Comparison of ENCODE assay signal across 17 cellular contexts in the genomic region with DNA sequence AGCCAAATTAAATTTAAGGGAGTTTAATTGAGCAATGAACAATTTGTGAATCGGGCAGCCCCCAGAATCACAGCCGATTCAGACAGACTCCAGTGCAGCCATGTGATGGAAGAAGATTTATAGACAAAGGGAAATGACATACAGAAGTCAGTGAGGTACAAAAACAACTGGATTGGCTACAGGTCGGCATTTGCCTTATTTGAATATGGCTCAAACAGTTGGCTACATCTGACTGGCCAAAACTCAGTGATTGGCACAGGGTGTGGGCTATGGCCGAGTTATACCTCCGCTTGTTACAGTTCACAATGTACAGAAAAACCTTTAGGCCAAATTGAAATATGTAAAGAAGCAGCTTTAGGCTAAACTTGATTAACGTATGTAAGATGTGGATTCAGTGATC. TPM values are rescaled to one million over a fixed set of nuclear protein-coding genes. Genes with fewer than 3 reads are reported as not detected.
DNase-seq lines count a peak whose midpoint lies in the region; ATAC-seq, FAIRE-seq and TF ChIP-seq lines count a peak whose summit lies in the region.
"Had no signal": no experiment of that assay in that cellular context is flagged by ENCODE, and none has a peak within 500 bp of the region (broad histone marks: within the 10 kb centered on the region; RNA-seq: fewer than 3 reads in every experiment).

No MANE protein-coding gene starts in this region.

- POLR2A ChIA-PET in HepG2 (lab: Yijun Ruan, JAX) = no interaction called here
- POLR2A ChIA-PET in endothelial cell of umbilical vein (lab: Charles Lee) = no interaction called here

- in situ Hi-C loops in HepG2 (cut with HindIII; ENCODE audit: extremely low pct_ligation_motif_present, low pct_unique_long_range_greater_than_20kb) (no loop called here), brain microvascular endothelial cell (cut with HindIII; ENCODE audit: low pct_ligation_motif_present, low sequenced_read_pairs) (no loop called here)

- H3K4me2 ChIP-seq in HepG2 (ENCODE audit: low read depth, low read length) (peak overlapping the region; percentile 33; the same call in 1 of the 2 replicates), endothelial cell of umbilical vein (ENCODE audit: insufficient read depth, low read length) (no peak overlapping the region)
- H3K4me2 ChIP-seq: BLaER1, GM23338 had no signal

- no peak for ATAC-seq in HepG2
- no peak for ATAC-seq in right lobe of liver
- no peak for ATAC-seq in RWPE2 (ENCODE audit: low read depth)
- ATAC-seq: GM23338 had no signal

- H3K36me3 ChIP-seq in HepG2 (replicated peaks in 1 of 2; ENCODE audit: control insufficient read depth in 1 of 2, insufficient read depth in 2 of 2, low read length in 2 of 2) = no peaks in the 10 kb centered on the region
- H3K36me3 ChIP-seq in right lobe of liver = no peaks in the 10 kb centered on the region
- no peaks in the 10 kb centered on the region for H3K36me3 ChIP-seq in RWPE2 (ENCODE audit: low read depth)
- no peaks in the 10 kb centered on the region for H3K36me3 ChIP-seq in endothelial cell of umbilical vein (ENCODE audit: control insufficient read depth in 2 of 2, extremely low read depth in 1 of 2, insufficient read depth in 2 of 2, low read length in 2 of 2)
- no peaks in the 10 kb centered on the region for H3K36me3 ChIP-seq in brain microvascular endothelial cell (replicated peaks)
- H3K36me3 ChIP-seq: BLaER1 had no signal

- FAIRE-seq in HepG2 (lab: Jason Lieb, UNC) (no peak), endothelial cell of umbilical vein (lab: Jason Lieb, UNC) (peak; percentile 35)
- FAIRE-seq: GM18507 had no signal

- no peak for TF ChIP-seq CTCF in HepG2 (CRISPR knock-in tag; IDR thresholded peaks at IDR 0.05)
- TF ChIP-seq CTCF in right lobe of liver (IDR thresholded peaks at IDR 0.05) = no peak
- no peak for TF ChIP-seq CTCF in RWPE2 (IDR thresholded peaks at IDR 0.05; ENCODE audit: poor library complexity, severe bottlenecking)
- no peak for TF ChIP-seq CTCF in endothelial cell of umbilical vein (IDR thresholded peaks at IDR 0.05; ENCODE audit: extremely low read depth in 1 of 2, insufficient read depth in 1 of 2, low read depth in 1 of 2, low read length in 2 of 2)
- no peak for TF ChIP-seq CTCF in brain microvascular endothelial cell (IDR thresholded peaks at IDR 0.05; ENCODE audit: low read depth, low read length, missing control alignments)
- no peak for TF ChIP-seq CTCF in GM10266 (IDR thresholded peaks at IDR 0.05; ENCODE audit: control insufficient read depth, insufficient read depth, low read depth, missing control alignments)

- intact Hi-C loops in HepG2 (cut with micrococcal nuclease; ENCODE audit: unreplicated experiment) = no loop called here
- intact Hi-C loops in right lobe of liver (cut with DNase I) = no loop called here
- intact Hi-C loops in endothelial cell of umbilical vein (cut with micrococcal nuclease) = no loop called here

- H3K9ac ChIP-seq in HepG2 (ENCODE audit: insufficient read depth, low read depth, low read length) = no peak overlapping the region
- no peak overlapping the region for H3K9ac ChIP-seq in endothelial cell of umbilical vein (replicated peaks; ENCODE audit: extremely low read depth, insufficient read depth, low read length)
- H3K9ac ChIP-seq: BLaER1 had no signal

- H2AFZ ChIP-seq in HepG2 (ENCODE audit: low read length) (no peak overlapping the region), endothelial cell of umbilical vein (ENCODE audit: low read depth, low read length) (no peak overlapping the region)
- H2AFZ ChIP-seq: GM23338 had no signal

- H3K4me3 ChIP-seq in HepG2 (replicated peaks in 1 of 3; ENCODE audit: insufficient read depth in 1 of 3, low read depth in 2 of 3, low read length in 3 of 3) (no peak overlapping the region; a peak in 1 of 6 replicates), right lobe of liver (no peak overlapping the region), RWPE2 (ENCODE audit: severe bottlenecking) (no peak overlapping the region), endothelial cell of umbilical vein (replicated peaks in 1 of 3; ENCODE audit: insufficient read depth in 1 of 3, low read depth in 1 of 3, low read length in 3 of 3) (no peak overlapping the region), brain microvascular endothelial cell (ENCODE audit: low read depth, low read length) (no peak overlapping the region)
- H3K4me3 ChIP-seq: BLaER1, GM23338 had no signal

- H3K27ac ChIP-seq in HepG2 (ENCODE audit: extremely low read length, insufficient read depth, low read length) = no peak overlapping the region
- no peak overlapping the region for H3K27ac ChIP-seq in right lobe of liver
- H3K27ac ChIP-seq in RWPE2 (ENCODE audit: poor library complexity, severe bottlenecking) = peak overlapping the region; percentile 72
- no peak overlapping the region for H3K27ac ChIP-seq in endothelial cell of umbilical vein (ENCODE audit: insufficient read depth, low read depth, low read length)
- H3K27ac ChIP-seq in brain microvascular endothelial cell = no peak overlapping the region
- H3K27ac ChIP-seq: BLaER1 had no signal

- H3K4me1 ChIP-seq in HepG2 (ENCODE audit: insufficient read depth, low read length) (peaks cover 34% of the 10 kb centered on the region), right lobe of liver (no peaks in the 10 kb centered on the region), RWPE2 (ENCODE audit: insufficient read depth, poor library complexity, severe bottlenecking) (peaks cover 13% of the 10 kb centered on the region), endothelial cell of umbilical vein (ENCODE audit: control insufficient read depth, extremely low read depth, insufficient read depth, low read length) (peaks cover 5% of the 10 kb centered on the region)
- H3K4me1 ChIP-seq: Caco-2 had no signal

- H3K9me1 ChIP-seq in endothelial cell of umbilical vein (replicated peaks; ENCODE audit: control insufficient read depth, extremely low read depth, insufficient read depth, low read length) = no peaks in the 10 kb centered on the region

- DNase-seq in HepG2 (ENCODE audit: low spot score) = no peak
- DNase-seq in right lobe of liver = no peak
- no peak for DNase-seq in RWPE2 (ENCODE audit: low spot score)
- DNase-seq in endothelial cell of umbilical vein (ENCODE audit: low read depth, low spot score) = peak; percentile 17
- DNase-seq in brain microvascular endothelial cell = no peak
- DNase-seq in GM19240 (ENCODE audit: insufficient read length, low spot score) = no peak
- no peak for DNase-seq in GM10266 (ENCODE audit: extremely low spot score)
- DNase-seq: 8988T; AML-193; Caco-2; CD8-positive, alpha-beta memory T cell; DND-41; GF-D8; H7 had no signal

- TF ChIP-seq RAD21 in HepG2 (CRISPR knock-in tag; IDR thresholded peaks at IDR 0.05) = no peak

- dilution Hi-C loops in endothelial cell of umbilical vein (cut with MboI; ENCODE audit: extremely low pct_ligation_motif_present, low sequenced_read_pairs) = no loop called here

- H3K27me3 ChIP-seq in HepG2 (ENCODE audit: control insufficient read depth in 1 of 2, insufficient read depth in 2 of 2, low read length in 2 of 2) (no peaks in the 10 kb centered on the region), right lobe of liver (no peaks in the 10 kb centered on the region), RWPE2 (ENCODE audit: insufficient read depth, poor library complexity, severe bottlenecking) (no peaks in the 10 kb centered on the region), endothelial cell of umbilical vein (ENCODE audit: control insufficient read depth in 2 of 2, insufficient read depth in 2 of 2, low read length in 2 of 2) (no peaks in the 10 kb centered on the region), brain microvascular endothelial cell (replicated peaks) (no peaks in the 10 kb centered on the region)
- H3K27me3 ChIP-seq: BLaER1 had no signal

- no peak for TF ChIP-seq EP300 in HepG2 (IDR thresholded peaks at IDR 0.05; ENCODE audit: low read depth in 2 of 2, low read length in 2 of 2)
- TF ChIP-seq EP300 in HepG2 (CRISPR knock-in tag; IDR thresholded peaks at IDR 0.05; ENCODE audit: borderline replicate concordance) = no peak

- CTCF ChIA-PET in HepG2 (lab: Yijun Ruan, JAX; ENCODE audit: low intra/inter-chr PET ratio, low total read pairs) = no interaction called here
- CTCF ChIA-PET in endothelial cell of umbilical vein (lab: Charles Lee) = no interaction called here

- no peak for TF ChIP-seq POLR2A in HepG2 (IDR thresholded peaks at IDR 0.05; ENCODE audit: insufficient read depth in 1 of 2, low read depth in 2 of 2, low read length in 2 of 2)
- no peak for TF ChIP-seq POLR2A in right lobe of liver (IDR thresholded peaks at IDR 0.05)
- TF ChIP-seq POLR2A in endothelial cell of umbilical vein (IDR thresholded peaks at IDR 0.05; ENCODE audit: low read depth, low read length) = no peak

- H4K20me1 ChIP-seq in HepG2 (ENCODE audit: insufficient read depth, low read length) (no peaks in the 10 kb centered on the region), endothelial cell of umbilical vein (replicated peaks; ENCODE audit: control insufficient read depth, extremely low read depth, insufficient read depth, low read length) (no peaks in the 10 kb centered on the region)
- H4K20me1 ChIP-seq: BLaER1 had no signal

- H3K9me3 ChIP-seq in HepG2 (ENCODE audit: low read length) (no peaks in the 10 kb centered on the region), right lobe of liver (no peaks in the 10 kb centered on the region), RWPE2 (ENCODE audit: severe bottlenecking) (no peaks in the 10 kb centered on the region), endothelial cell of umbilical vein (replicated peaks; ENCODE audit: control insufficient read depth, insufficient read depth, low read length) (no peaks in the 10 kb centered on the region)
- H3K9me3 ChIP-seq: Caco-2 had no signal

- BruUV-seq in HepG2 (replicated peaks; lab: Mats Ljungman, UMichigan) = no TSS peak
- no TSS peak for BruUV-seq in endothelial cell of umbilical vein (replicated peaks; lab: Mats Ljungman, UMichigan)

- H3K79me2 ChIP-seq in HepG2 (ENCODE audit: insufficient read depth, low read length) (no peaks in the 10 kb centered on the region), endothelial cell of umbilical vein (ENCODE audit: control insufficient read depth, insufficient read depth, low read length) (no peaks in the 10 kb centered on the region)

- WGBS in HepG2 (ENCODE audit: low lambda C conversion rate) = 25% methylated on average over 6 of the region's 6 CpGs
- 72% methylated on average over 6 of the region's 6 CpGs for WGBS in right lobe of liver (ENCODE audit: insufficient coverage, low coverage, low lambda C conversion rate, missing lambda C conversion rate)

RNA-seq across cellular contexts. Expression of a gene that starts 30.8 kb away (rescaled TPM):
- total RNA-seq in HepG2 (2016; rRNA removed; fragmentation: Illumina TruSeq; extraction: Trizol) (321 and 356 TPM in 2 replicates), right lobe of liver (100 to 1,000 TPM; 117 to 128 (median 118) TPM), endothelial cell of umbilical vein (415 and 434 TPM in 2 replicates)
- 23.2 and 29.3 TPM in 2 replicates for total RNA-seq in HepG2 (2016; cell fraction: cytosol; rRNA removed; fragmentation: Illumina TruSeq; extraction: Trizol; ENCODE audit: low read depth)
- total RNA-seq in HepG2 (2016; cell fraction: insoluble cytoplasmic fraction; rRNA removed; fragmentation: Illumina TruSeq; extraction: Trizol) = 329 and 330 TPM in 2 replicates
- total RNA-seq in HepG2 (2016; cell fraction: membrane; rRNA removed; fragmentation: Illumina TruSeq; extraction: Trizol) = 89.4 and 96.4 TPM in 2 replicates
- 126 and 145 TPM in 2 replicates for total RNA-seq in HepG2 (2016; cell fraction: nucleus; rRNA removed; fragmentation: Illumina TruSeq; extraction: Trizol)
- polyA plus RNA-seq in HepG2 (2011; rRNA removed) (200 and 232 TPM in 2 replicates), endothelial cell of umbilical vein (334 and 406 TPM in 2 replicates)
- polyA plus RNA-seq in HepG2 (2011; cell fraction: cytosol; rRNA removed) = 246 and 252 TPM in 2 replicates
- 96.2 and 102 TPM in 2 replicates for polyA plus RNA-seq in HepG2 (2011; cell fraction: nucleus; rRNA removed)
- 170 and 183 TPM in 2 replicates for polyA plus RNA-seq in HepG2 (2012)
- 19.6 and 20.9 TPM in 2 replicates for polyA plus RNA-seq in HepG2 (2016; cell fraction: cytosol; fragmentation: Illumina TruSeq; extraction: Trizol; ENCODE audit: low read depth)
- polyA plus RNA-seq in HepG2 (2016; cell fraction: insoluble cytoplasmic fraction; fragmentation: Illumina TruSeq; extraction: Trizol; ENCODE audit: low read depth) = 319 and 333 TPM in 2 replicates
- polyA plus RNA-seq in HepG2 (2016; cell fraction: membrane; fragmentation: Illumina TruSeq; extraction: Trizol; ENCODE audit: low read depth) = 53.6 and 62.6 TPM in 2 replicates
- 181 and 191 TPM in 2 replicates for polyA plus RNA-seq in HepG2 (2016; cell fraction: nucleus; fragmentation: Illumina TruSeq; extraction: Trizol; ENCODE audit: insufficient read depth, low read depth)
- polyA minus RNA-seq in HepG2 (2011; rRNA and poly(A)+ RNA removed; ENCODE audit: low replicate concordance) = 265 and 269 TPM in 2 replicates
- polyA minus RNA-seq in HepG2 (2011; cell fraction: cytosol; rRNA and poly(A)+ RNA removed) = 130 and 142 TPM in 2 replicates
- 82.8 and 86.5 TPM in 2 replicates for polyA minus RNA-seq in HepG2 (2011; cell fraction: nucleus; rRNA and poly(A)+ RNA removed)
- polyA plus RNA-seq in endothelial cell of umbilical vein (2011; cell fraction: cytosol; rRNA removed) = 342 and 346 TPM in 2 replicates
- 236 and 266 TPM in 2 replicates for polyA plus RNA-seq in endothelial cell of umbilical vein (2011; cell fraction: nucleus; rRNA removed)
- 288 and 322 TPM in 2 replicates for polyA plus RNA-seq in endothelial cell of umbilical vein (2012)
- 356 and 377 TPM in 2 replicates for polyA minus RNA-seq in endothelial cell of umbilical vein
- 143 TPM for polyA minus RNA-seq in endothelial cell of umbilical vein (2011; cell fraction: cytosol; rRNA and poly(A)+ RNA removed)
- polyA minus RNA-seq in endothelial cell of umbilical vein (2011; cell fraction: nucleus; rRNA and poly(A)+ RNA removed) = 129 and 131 TPM in 2 replicates

RNA-seq across cellular contexts. Expression of a gene that starts 59.8 kb away (rescaled TPM):
- total RNA-seq in HepG2 (2016; rRNA removed; fragmentation: Illumina TruSeq; extraction: Trizol) (8.2 and 8.9 TPM in 2 replicates), right lobe of liver (1 to 10 TPM; 3.1 to 9.9 (median 5.8) TPM), endothelial cell of umbilical vein (54.4 and 54.5 TPM in 2 replicates)
- 4.6 and 5.6 TPM in 2 replicates for total RNA-seq in HepG2 (2016; cell fraction: cytosol; rRNA removed; fragmentation: Illumina TruSeq; extraction: Trizol; ENCODE audit: low read depth)
- total RNA-seq in HepG2 (2016; cell fraction: insoluble cytoplasmic fraction; rRNA removed; fragmentation: Illumina TruSeq; extraction: Trizol) = 6.7 and 8.6 TPM in 2 replicates
- total RNA-seq in HepG2 (2016; cell fraction: membrane; rRNA removed; fragmentation: Illumina TruSeq; extraction: Trizol) = 16.3 and 16.4 TPM in 2 replicates
- total RNA-seq in HepG2 (2016; cell fraction: nucleus; rRNA removed; fragmentation: Illumina TruSeq; extraction: Trizol) = 6.6 TPM in 2 replicates
- polyA plus RNA-seq in HepG2 (2011; rRNA removed) (18.8 and 22.5 TPM in 2 replicates), endothelial cell of umbilical vein (52.9 and 62.0 TPM in 2 replicates)
- polyA plus RNA-seq in HepG2 (2011; cell fraction: cytosol; rRNA removed) = 12.2 and 13.7 TPM in 2 replicates
- 28.7 and 31.1 TPM in 2 replicates for polyA plus RNA-seq in HepG2 (2011; cell fraction: nucleus; rRNA removed)
- polyA plus RNA-seq in HepG2 (2012) = 8.3 and 10.9 TPM in 2 replicates
- polyA plus RNA-seq in HepG2 (2016; cell fraction: cytosol; fragmentation: Illumina TruSeq; extraction: Trizol; ENCODE audit: low read depth) = 7.5 and 8.7 TPM in 2 replicates
- 10.6 and 14.3 TPM in 2 replicates for polyA plus RNA-seq in HepG2 (2016; cell fraction: insoluble cytoplasmic fraction; fragmentation: Illumina TruSeq; extraction: Trizol; ENCODE audit: low read depth)
- polyA plus RNA-seq in HepG2 (2016; cell fraction: membrane; fragmentation: Illumina TruSeq; extraction: Trizol; ENCODE audit: low read depth) = 18.8 and 20.9 TPM in 2 replicates
- polyA plus RNA-seq in HepG2 (2016; cell fraction: nucleus; fragmentation: Illumina TruSeq; extraction: Trizol; ENCODE audit: insufficient read depth, low read depth) = 14.4 and 15.5 TPM in 2 replicates
- 36.5 and 57.3 TPM in 2 replicates for polyA minus RNA-seq in HepG2 (2011; rRNA and poly(A)+ RNA removed; ENCODE audit: low replicate concordance)
- 10.0 and 11.6 TPM in 2 replicates for polyA minus RNA-seq in HepG2 (2011; cell fraction: cytosol; rRNA and poly(A)+ RNA removed)
- polyA minus RNA-seq in HepG2 (2011; cell fraction: nucleus; rRNA and poly(A)+ RNA removed) = 4.1 and 4.8 TPM in 2 replicates
- polyA plus RNA-seq in endothelial cell of umbilical vein (2011; cell fraction: cytosol; rRNA removed) = 44.1 and 53.1 TPM in 2 replicates
- polyA plus RNA-seq in endothelial cell of umbilical vein (2011; cell fraction: nucleus; rRNA removed) = 35.1 and 41.7 TPM in 2 replicates
- polyA plus RNA-seq in endothelial cell of umbilical vein (2012) = 57.2 and 60.2 TPM in 2 replicates
- 46.3 and 56.0 TPM in 2 replicates for polyA minus RNA-seq in endothelial cell of umbilical vein
- 14.4 TPM for polyA minus RNA-seq in endothelial cell of umbilical vein (2011; cell fraction: cytosol; rRNA and poly(A)+ RNA removed)
- polyA minus RNA-seq in endothelial cell of umbilical vein (2011; cell fraction: nucleus; rRNA and poly(A)+ RNA removed) = 12.6 and 20.9 TPM in 2 replicates
